9 cellular contexts compared by ENCODE assay signal in genomic region chr4:76803522-76803921, GRCh38.
A peak's percentile ranks its signal among the peaks of the same experiment; 100 is the strongest.
DNase-seq lines count a peak whose midpoint lies in the region; ATAC-seq and TF ChIP-seq lines count a peak whose summit lies in the region.
"Had no signal": no experiment of that assay in that cellular context is flagged by ENCODE, and none has a peak within 500 bp of the region (broad histone marks: within the 10 kb centered on the region; RNA-seq: fewer than 3 reads in every experiment).

No MANE protein-coding gene starts in this region.

- no peaks in the 10 kb centered on the region; the same call in 1 of the 2 replicates for H3K9me3 ChIP-seq in HEK293 (ENCODE audit: control insufficient read depth, insufficient read depth, low read depth, low read length)
- H3K9me3 ChIP-seq: ascending aorta had no signal

- H3K27ac ChIP-seq in HEK293 (ENCODE audit: extremely low read depth, low read depth, low read length) = no peak overlapping the region

- CTCF ChIA-PET in HEK293 (lab: Yijun Ruan, JAX) = interaction anchor here (0.6 kb wide), 1 partner anchor 55 kb away, joined by 3 read pairs; no protein-coding TSS in a partner anchor
- CTCF ChIA-PET in GM10248 (lab: Yijun Ruan, JAX) = no interaction called here

- POLR2A ChIA-PET in HEK293 (lab: Yijun Ruan, JAX) (no interaction called here), GM10248 (lab: Yijun Ruan, JAX) (no interaction called here)

- ATAC-seq in sciatic nerve (peak; percentile 77), GM21528 (IDR thresholded peaks at IDR 0.05; ENCODE audit: low FRiP score, unreplicated experiment) (no peak)
- ATAC-seq: naive thymus-derived CD8-positive, alpha-beta T cell had no signal

- DNase-seq in epithelial cell of proximal tubule (ENCODE audit: low read depth) (peak; percentile 72), sciatic nerve (ENCODE audit: low spot score) (no peak), SW 1271 (lab: John Stamatoyannopoulos, UW) (no peak), GM10248 (ENCODE audit: extremely low spot score) (no peak)
- DNase-seq: naive thymus-derived CD8-positive, alpha-beta T cell had no signal

- no peak overlapping the region for H3K4me3 ChIP-seq in HEK293 (ENCODE audit: low read depth, low read length)
- H3K4me3 ChIP-seq in epithelial cell of proximal tubule (ENCODE audit: low read depth, low read length) = no peak overlapping the region
- H3K4me3 ChIP-seq: ascending aorta had no signal

- intact Hi-C loops in sciatic nerve (cut with DNase I) = no loop called here

- TF ChIP-seq CTCF in HEK293 (tag by site-specific recombination; IDR thresholded peaks at IDR 0.05) (no peak), epithelial cell of proximal tubule (conservative IDR thresholded peaks at IDR 0.05; ENCODE audit: low read depth, low read length) (no peak), GM10248 (IDR thresholded peaks at IDR 0.05; ENCODE audit: control extremely low read depth, extremely low read depth, low read depth, missing control alignments) (no peak)

- no peaks in the 10 kb centered on the region for H3K36me3 ChIP-seq in HEK293 (ENCODE audit: control insufficient read depth in 2 of 2, insufficient read depth in 1 of 2, low read length in 2 of 2)
- H3K36me3 ChIP-seq: ascending aorta had no signal

- peaks cover 4% of the 10 kb centered on the region; the same call in 1 of the 2 replicates for H3K4me1 ChIP-seq in HEK293 (ENCODE audit: control insufficient read depth, insufficient read depth, low read length)
- H3K4me1 ChIP-seq: ascending aorta had no signal

TF ChIP-seq in HEK293, 187 proteins besides CTCF, POLR2A, EP300 and RAD21 (continues in another document):
- TF ChIP-seq PRDM10 (tag by site-specific recombination; IDR thresholded peaks at IDR 0.05) (peak; percentile 82), ZBTB17 (tag by site-specific recombination; IDR thresholded peaks at IDR 0.05) (peak; percentile 62), ZXDB (tag by site-specific recombination; IDR thresholded peaks at IDR 0.05) (peak; percentile 58), ZNF202 (tag by site-specific recombination; IDR thresholded peaks at IDR 0.05; ENCODE audit: borderline replicate concordance) (no peak), ZNF639 (tag by site-specific recombination; IDR thresholded peaks at IDR 0.05) (no peak), ZNF629 (tag by site-specific recombination; IDR thresholded peaks at IDR 0.05) (peak; percentile 80), WT1 (tag by site-specific recombination; IDR thresholded peaks at IDR 0.05) (no peak)

TF ChIP-seq in PFSK-1, 5 proteins besides CTCF, POLR2A, EP300 and RAD21:
- TF ChIP-seq REST (IDR thresholded peaks at IDR 0.05; ENCODE audit: insufficient read depth in 1 of 2, low read depth in 2 of 2, low read length in 2 of 2) = peak in 1 of 2 experiments; percentile 74; a peak in 1 of 4 replicates
- no peak for TF ChIP-seq POLR2AphosphoS5 (IDR thresholded peaks at IDR 0.05; ENCODE audit: low read depth, low read length)
- peak; percentile 37; the same call in 1 of the 2 replicates for TF ChIP-seq TAF1 (IDR thresholded peaks at IDR 0.05; ENCODE audit: borderline replicate concordance, insufficient read depth, low read length)
- peak; percentile 91; the same call in 1 of the 2 replicates for TF ChIP-seq SIN3A (IDR thresholded peaks at IDR 0.05; ENCODE audit: borderline replicate concordance, insufficient read depth, low read length)
- peak; percentile 19 for TF ChIP-seq FOXP2 (optimal IDR thresholded peaks at IDR 0.05; ENCODE audit: borderline replicate concordance, extremely low read depth, extremely low read length, insufficient read depth)
TF ChIP-seq in PFSK-1: peak in this region for 4.
